In the genomic region with DNA sequence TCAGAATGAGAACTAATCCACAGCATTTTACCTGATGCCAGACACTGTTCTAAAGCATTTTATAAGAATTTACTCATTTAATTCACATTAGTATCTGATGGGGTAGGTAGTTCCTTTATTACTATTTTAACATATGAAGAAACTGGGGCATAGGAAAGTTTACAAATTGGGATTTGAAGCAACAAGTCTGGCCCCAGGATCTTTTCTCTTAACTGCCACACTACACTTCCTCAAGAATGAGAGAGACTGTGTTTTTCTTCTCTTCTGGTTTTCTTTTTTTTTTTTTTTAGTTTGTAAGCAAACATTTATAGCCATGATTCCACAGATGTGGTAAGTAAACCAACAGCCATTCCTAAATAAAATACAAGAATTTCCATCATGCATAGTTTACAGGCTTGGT, we compare ENCODE assay signal across 3 cellular contexts. TPM values are rescaled to one million over a fixed set of nuclear protein-coding genes. Genes with fewer than 3 reads are reported as not detected.
"Had no signal": no experiment of that assay in that cellular context is flagged by ENCODE, and none has a peak within 500 bp of the region (broad histone marks: within the 10 kb centered on the region; RNA-seq: fewer than 3 reads in every experiment).

No MANE protein-coding gene starts in this region.

RNA-seq across cellular contexts. Expression of gene RNU1-3, which starts 16.1 kb away (rescaled TPM):
- polyA plus RNA-seq: stomach, thymus, urinary bladder had no signal

RNA-seq across cellular contexts. Expression of gene RNU1-4, which starts 57.5 kb away (rescaled TPM):
- polyA plus RNA-seq: stomach, thymus, urinary bladder had no signal
